In the genomic region with DNA sequence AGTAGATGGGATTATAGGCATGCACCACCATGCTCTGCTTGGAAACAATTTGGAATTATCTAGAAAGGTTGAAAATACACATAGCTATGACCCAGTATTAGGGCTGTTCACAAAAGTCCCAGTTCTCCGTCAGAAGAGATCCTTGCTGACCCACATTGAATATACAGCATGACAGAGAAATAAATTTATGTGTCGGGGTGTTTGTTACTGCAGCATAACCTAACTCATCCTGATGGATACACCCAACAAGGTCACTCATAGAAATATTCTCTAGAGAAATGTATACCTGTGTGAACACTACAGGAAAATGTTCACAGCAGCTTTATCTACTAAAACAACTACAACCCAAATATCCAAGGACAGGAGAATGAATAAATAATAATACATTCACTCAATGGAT, we compare ENCODE assay signal across 33 cellular contexts.
"Had no signal": no experiment of that assay in that cellular context is flagged by ENCODE, and none has a peak within 500 bp of the region (broad histone marks: within the 10 kb centered on the region; RNA-seq: fewer than 3 reads in every experiment).

No MANE protein-coding gene starts in this region.

- H3K4me3 ChIP-seq: coronary artery, dorsolateral prefrontal cortex, heart left ventricle had no signal

- H3K27ac Mint-ChIP-seq: activated B cell treated with CpG ODN at 0.5 μM for 24 hours; activated CD8-positive, alpha-beta T cell treated with anti-CD3 and anti-CD28 coated beads for 36 hours; activated naive CD8-positive, alpha-beta T cell; activated T-helper 17 cell treated with anti-CD3 and anti-CD28 coated beads, Interleukin-2, amount 50 U/mL, for 72 hours; dendritic cell treated with granulocyte-macrophage colony-stimulating factor and Interleukin-4, amounts not matched to agents 40 ng/mL and 50 ng/mL, for 4 days; endodermal cell; T-helper 1 cell treated with Interleukin-12 subunit alpha and Interleukin-12 subunit beta and Interleukin-4 antibody, amounts not matched to agents 30 μg/mL and 1 μg/mL, for 36 hours had no signal

- H3K27ac ChIP-seq: brain microvascular endothelial cell, coronary artery, dorsolateral prefrontal cortex, WERI-Rb-1 had no signal

- H3K27me3 ChIP-seq: brain microvascular endothelial cell, dorsolateral prefrontal cortex, heart left ventricle had no signal

- H3K36me3 ChIP-seq: brain microvascular endothelial cell, heart left ventricle had no signal

- H3K9me3 Mint-ChIP-seq: activated B cell treated with CpG ODN at 0.5 μM for 24 hours; activated CD8-positive, alpha-beta T cell treated with anti-CD3 and anti-CD28 coated beads for 36 hours; activated T-helper 17 cell treated with anti-CD3 and anti-CD28 coated beads, Interleukin-2, amount 50 U/mL, for 72 hours; dendritic cell treated with granulocyte-macrophage colony-stimulating factor and Interleukin-4, amounts not matched to agents 40 ng/mL and 50 ng/mL, for 4 days; T-helper 1 cell treated with Interleukin-12 subunit alpha and Interleukin-12 subunit beta and Interleukin-4 antibody, amounts not matched to agents 30 μg/mL and 1 μg/mL, for 36 hours had no signal

- H3K4me1 Mint-ChIP-seq: activated B cell treated with CpG ODN at 0.5 μM for 24 hours; activated T-helper 17 cell treated with anti-CD3 and anti-CD28 coated beads, Interleukin-2, amount 50 U/mL, for 72 hours; central memory CD8-positive, alpha-beta T cell had no signal

- FAIRE-seq: astrocyte, bronchial epithelial cell, frontal cortex had no signal

- ATAC-seq: activated CD4-positive, CD25-positive, alpha-beta regulatory T cell treated with anti-CD3 and anti-CD28 coated beads, Interleukin-2, amount 50 U/mL, for 24 hours; activated CD8-positive, alpha-beta T cell treated with anti-CD3 and anti-CD28 coated beads for 36 hours; activated T-cell treated with anti-CD3 and anti-CD28 coated beads, Interleukin-2, amount 50 U/mL, for 4 hours; activated T-helper 17 cell treated with anti-CD3 and anti-CD28 coated beads, Interleukin-2, amount 50 U/mL, for 72 hours; esophagus mucosa; heart left ventricle had no signal

- H3K36me3 Mint-ChIP-seq: activated naive CD8-positive, alpha-beta T cell had no signal

- H3K27me3 Mint-ChIP-seq: dendritic cell treated with granulocyte-macrophage colony-stimulating factor and Interleukin-4, amounts not matched to agents 40 ng/mL and 50 ng/mL, for 4 days had no signal

- H3K4me3 Mint-ChIP-seq: activated B cell treated with CpG ODN at 0.5 μM for 24 hours; activated CD8-positive, alpha-beta T cell treated with anti-CD3 and anti-CD28 coated beads for 36 hours; activated naive CD8-positive, alpha-beta T cell; activated T-cell treated with anti-CD3 and anti-CD28 coated beads, Interleukin-2, amount 50 U/mL, for 4 hours; activated T-helper 17 cell treated with anti-CD3 and anti-CD28 coated beads, Interleukin-2, amount 50 U/mL, for 72 hours; central memory CD8-positive, alpha-beta T cell; dendritic cell treated with granulocyte-macrophage colony-stimulating factor and Interleukin-4, amounts not matched to agents 40 ng/mL and 50 ng/mL, for 4 days; endodermal cell; T-helper 1 cell treated with Interleukin-12 subunit alpha and Interleukin-12 subunit beta and Interleukin-4 antibody, amounts not matched to agents 30 μg/mL and 1 μg/mL, for 36 hours had no signal

- DNase-seq: activated B cell treated with CpG ODN at 0.5 μM for 24 hours; activated CD4-positive, alpha-beta T cell treated with anti-CD3 and anti-CD28 coated beads for 48 hours; activated CD4-positive, alpha-beta T cell treated with anti-CD3 and anti-CD28 coated beads, Interleukin-2, amount 50 U/mL, for 1 hour; activated CD4-positive, alpha-beta T cell treated with anti-CD3 and anti-CD28 coated beads, Interleukin-2, amount 50 U/mL, for 48 hours; activated CD8-positive, alpha-beta memory T cell treated with anti-CD3 and anti-CD28 coated beads for 24 hours; activated CD8-positive, alpha-beta T cell treated with anti-CD3 and anti-CD28 coated beads for 36 hours; activated effector memory CD4-positive, alpha-beta T cell treated with Interleukin-2 at 50 U/mL for 16 hours; activated gamma-delta T cell treated with Interleukin-2 at 50 U/mL for 16 hours; activated naive CD4-positive, alpha-beta T cell treated with anti-CD3 and anti-CD28 coated beads, Interleukin-2, amount 50 U/mL, for 16 hours; activated naive CD4-positive, alpha-beta T cell treated with Interleukin-2 at 50 U/mL for 16 hours; activated T-cell treated with anti-CD3 and anti-CD28 coated beads, Interleukin-2, amount 50 U/mL, for 4 hours; amniotic stem cell; anterior cingulate cortex; brain microvascular endothelial cell; dorsolateral prefrontal cortex; effector memory CD4-positive, alpha-beta T cell; endodermal cell; foreskin fibroblast; glutamatergic neuron; heart left ventricle; T1000; WERI-Rb-1 had no signal
